26 cellular contexts compared by ENCODE assay signal in the genomic region with DNA sequence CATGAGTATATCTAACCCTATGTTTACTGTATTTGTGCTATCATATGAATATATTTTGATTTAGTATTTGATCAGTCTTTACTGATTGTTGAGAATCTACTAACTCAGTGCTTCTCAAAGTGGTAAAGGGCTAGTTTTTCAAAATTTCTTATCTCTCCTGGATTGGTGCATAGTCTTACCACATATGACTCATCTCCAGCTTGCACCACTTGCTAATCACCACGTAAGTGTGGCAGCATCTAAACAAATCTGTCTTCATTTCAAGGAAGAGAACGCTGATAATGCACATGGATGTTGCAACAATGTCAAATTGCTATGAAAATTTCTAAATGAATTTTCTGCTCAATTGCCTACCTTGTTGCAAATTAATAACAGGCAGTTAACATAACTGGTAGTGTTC.
"Had no signal": no experiment of that assay in that cellular context is flagged by ENCODE, and none has a peak within 500 bp of the region (broad histone marks: within the 10 kb centered on the region; RNA-seq: fewer than 3 reads in every experiment).

No MANE protein-coding gene starts in this region.

- H3K9me3 ChIP-seq: breast epithelium had no signal

- H3K4me3 ChIP-seq: breast epithelium, K562 had no signal

- H3K36me3 ChIP-seq: breast epithelium, WERI-Rb-1 had no signal

- H3K27me3 ChIP-seq: breast epithelium had no signal

- ATAC-seq: activated CD4-positive, alpha-beta T cell treated with anti-CD3 and anti-CD28 coated beads for 36 hours; activated T-helper 17 cell treated with anti-CD3 and anti-CD28 coated beads, Interleukin-2, amount 50 U/mL, for 72 hours; K562; PC-3; T-helper 17 cell had no signal

- DNase-seq: activated CD4-positive, alpha-beta memory T cell treated with anti-CD3 and anti-CD28 coated beads, Interleukin-2, amount 10 ng/mL, durations not matched to agents 7 days and 5 days; activated CD4-positive, alpha-beta T cell treated with anti-CD3 and anti-CD28 coated beads for 36 hours; activated CD4-positive, alpha-beta T cell treated with anti-CD3 and anti-CD28 coated beads, Interleukin-2, amount 50 U/mL, for 1 hour; activated gamma-delta T cell; activated naive CD4-positive, alpha-beta T cell treated with anti-CD3 and anti-CD28 coated beads for 36 hours; activated naive CD8-positive, alpha-beta T cell treated with anti-CD3 and anti-CD28 coated beads for 36 hours; activated T-cell treated with anti-CD3 and anti-CD28 coated beads for 4 hours; activated T-cell treated with anti-CD3 and anti-CD28 coated beads, Interleukin-2, amount 50 U/mL, for 48 hours; anterior cingulate cortex; caudate nucleus; Karpas-422; NCI-H1105 treated with DMSO at 0.1 percent for 48 hours; NCI-H1436 treated with DMSO at 0.1 percent for 48 hours; NCI-H187; NCI-H2081; NCI-H510A treated with DMSO at 0.1 percent for 48 hours; NCI-H69; PC-3; SHP77 treated with DMSO at 0.1 percent for 48 hours; T-helper 17 cell; T-helper 9 cell; WERI-Rb-1 had no signal

- H3K4me1 ChIP-seq: breast epithelium had no signal

- H3K27ac ChIP-seq: breast epithelium, WERI-Rb-1 had no signal

- FAIRE-seq: K562, RCC 7860 had no signal
